ENCODE assay signal across 8 cellular contexts in the genomic region with DNA sequence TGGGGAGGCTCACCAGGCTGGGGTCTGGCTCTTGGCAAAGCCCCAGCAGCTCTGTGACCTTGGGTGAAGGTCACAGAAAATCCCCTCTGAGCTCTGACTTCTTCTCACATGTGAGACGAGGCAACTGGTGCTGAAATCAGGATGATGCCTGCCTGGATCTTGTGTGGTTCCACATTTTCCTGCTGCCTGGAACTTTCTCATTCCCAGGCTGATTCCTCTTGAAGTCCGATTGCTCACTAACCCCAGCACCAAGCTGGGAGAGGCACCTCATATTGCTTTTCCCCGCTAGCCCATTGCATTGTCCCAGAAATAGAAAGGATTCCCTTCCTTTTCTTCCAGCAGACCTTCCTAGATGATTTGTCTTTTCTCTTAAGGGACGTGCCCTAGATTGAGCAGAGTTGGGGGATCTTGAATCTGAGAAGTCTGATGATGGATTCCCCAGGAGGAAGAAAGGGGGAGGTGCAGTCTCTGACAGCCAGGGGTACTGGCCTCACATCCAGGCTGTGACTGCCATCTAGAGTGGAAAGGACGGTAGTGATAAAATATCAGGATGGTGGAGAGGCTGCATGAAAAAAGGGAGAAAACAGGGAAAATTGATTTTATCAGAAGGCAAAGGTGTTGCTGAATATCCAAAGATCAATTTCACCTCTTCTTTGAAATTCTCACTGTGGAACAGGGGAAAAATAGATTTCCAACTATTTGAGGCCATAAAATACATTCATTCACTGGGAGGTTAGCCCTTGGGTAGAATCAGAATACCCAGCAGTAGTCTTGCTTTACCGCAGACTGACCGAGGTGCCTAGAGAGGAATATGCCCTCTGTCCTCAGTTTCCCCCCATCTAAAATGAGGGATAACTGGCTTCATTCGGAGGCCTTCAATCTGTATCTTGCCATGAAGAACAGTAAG.
A peak's percentile ranks its signal among the peaks of the same experiment; 100 is the strongest.
DNase-seq lines count a peak whose midpoint lies in the region; ATAC-seq, FAIRE-seq and TF ChIP-seq lines count a peak whose summit lies in the region.

No MANE protein-coding gene starts in this region.

- no peaks in the 10 kb centered on the region for H3K9me3 ChIP-seq in esophagus muscularis mucosa

- H3K27ac Mint-ChIP-seq in type B pancreatic cell, result no peak overlapping the region

- no peaks in the 10 kb centered on the region for H3K36me3 Mint-ChIP-seq in type B pancreatic cell

- no peak for TF ChIP-seq EP300 in esophagus muscularis mucosa (IDR thresholded peaks at IDR 0.05)

- no peaks in the 10 kb centered on the region for H3K36me3 ChIP-seq in esophagus muscularis mucosa

- intact Hi-C loops in esophagus muscularis mucosa (cut with DNase I), result loop anchor here (2.0 to 10.0 kb wide), 2 partner anchors 413 to 515 kb away; no protein-coding TSS in a partner anchor

- no peak overlapping the region for H3K4me3 Mint-ChIP-seq in type B pancreatic cell

- TF ChIP-seq POLR2A in GM12891 (IDR thresholded peaks at IDR 0.05; ENCODE audit: low read depth, low read length), result no peak
- TF ChIP-seq POLR2A in esophagus muscularis mucosa (IDR thresholded peaks at IDR 0.05; ENCODE audit: low read depth), result no peak

- peak; percentile 71 for ATAC-seq in HG02973 (IDR thresholded peaks at IDR 0.05; ENCODE audit: unreplicated experiment)

- TF ChIP-seq CTCF in AG10803 (conservative IDR thresholded peaks at IDR 0.05; ENCODE audit: low read length) (peak; percentile 91), esophagus muscularis mucosa (IDR thresholded peaks at IDR 0.05) (peak; percentile 80 to 89 (median 85)), type B pancreatic cell (conservative IDR thresholded peaks at IDR 0.05) (peak; percentile 89)

- H3K27me3 Mint-ChIP-seq in type B pancreatic cell, result peaks cover 21% of the 10 kb centered on the region

- no peaks in the 10 kb centered on the region for H3K27me3 ChIP-seq in esophagus muscularis mucosa

- FAIRE-seq in GM12891 (lab: Jason Lieb, UNC), result peak; percentile 93

- H3K4me1 Mint-ChIP-seq in type B pancreatic cell (ENCODE audit: unreplicated experiment), result peaks cover 6% of the 10 kb centered on the region

- DNase-seq in AG10803 (ENCODE audit: low read depth) (peak; percentile 54), GM12891 (ENCODE audit: insufficient read length, low spot score) (peak; percentile 79), NCI-H2227 (lab: John Stamatoyannopoulos, UW; ENCODE audit: unreplicated experiment) (peak; percentile 82), esophagus muscularis mucosa (ENCODE audit: extremely low spot score) (no peak), myocyte (ENCODE audit: low read depth) (peak; percentile 65), type B pancreatic cell (ENCODE audit: extremely low spot score, unreplicated experiment) (no peak)
- peak; percentile 46 to 62 for DNase-seq in activated CD4-positive, alpha-beta T cell treated with anti-CD3 and anti-CD28 coated beads, Interleukin-2, amount 50 U/mL, for 48 hours

- 35% methylated on average over 8 of the region's 8 CpGs for WGBS in esophagus muscularis mucosa

- H3K4me1 ChIP-seq in esophagus muscularis mucosa, result peaks cover 9 to 16% (median 12%) of the 10 kb centered on the region in 4 donors

- no peaks in the 10 kb centered on the region for H3K9me3 Mint-ChIP-seq in type B pancreatic cell

- no peak overlapping the region for H3K4me3 ChIP-seq in AG10803 (ENCODE audit: low read length)
- H3K4me3 ChIP-seq in esophagus muscularis mucosa, result peak overlapping the region in 1 of 4 donors; percentile 22

- H3K27ac ChIP-seq in esophagus muscularis mucosa (replicated peaks in 1 of 4), result peak overlapping the region; percentile 54 to 60 (median 56)

TF ChIP-seq in GM12891, 5 proteins besides CTCF, POLR2A, EP300 and RAD21:
- TF ChIP-seq SPI1 (IDR thresholded peaks at IDR 0.05; ENCODE audit: low read depth, low read length), result no peak
- no peak for TF ChIP-seq POLR2AphosphoS5 (IDR thresholded peaks at IDR 0.05; ENCODE audit: low read depth, low read length)
- no peak; the same call in 1 of the 2 replicates for TF ChIP-seq POU2F2 (IDR thresholded peaks at IDR 0.05; ENCODE audit: low read depth, low read length)
- no peak for TF ChIP-seq TAF1 (IDR thresholded peaks at IDR 0.05; ENCODE audit: low read depth, low read length)
- no peak for TF ChIP-seq PAX5 (IDR thresholded peaks at IDR 0.05; ENCODE audit: insufficient read depth, low read length, severe bottlenecking)

Comparison
In these comparisons a context has a peak if more than half of its experiments do, and no peak if none do; other contexts are left out.
1. DNase-seq: peak in AG10803 (single experiment), GM12891 (single experiment), NCI-H2227 (single experiment), activated CD4-positive, alpha-beta T cell treated with anti-CD3 and anti-CD28 coated beads, Interleukin-2, amount 50 U/mL, for 48 hours (2 of 2) and myocyte (single experiment); none in esophagus muscularis mucosa (single experiment) and type B pancreatic cell (single experiment).
2. Peak in every context shown above with its lines, with median percentiles within 50 percentile points of each other: CTCF ChIP-seq.